Comparison of ENCODE assay signal across 11 cellular contexts in genomic region chr2:242098445-242099128, GRCh38.
A peak's percentile ranks its signal among the peaks of the same experiment; 100 is the strongest.
DNase-seq lines count a peak whose midpoint lies in the region; ATAC-seq, FAIRE-seq and TF ChIP-seq lines count a peak whose summit lies in the region.
"Had no signal": no experiment of that assay in that cellular context is flagged by ENCODE, and none has a peak within 500 bp of the region (broad histone marks: within the 10 kb centered on the region; RNA-seq: fewer than 3 reads in every experiment).

No MANE protein-coding gene starts in this region.

- H3K4me2 ChIP-seq in A549 (no peak overlapping the region), Loucy (ENCODE audit: low read depth, low read length, poor library complexity, severe bottlenecking) (peak overlapping the region; percentile 32)

- H3K27ac Mint-ChIP-seq in activated CD4-positive, alpha-beta T cell treated with anti-CD3 and anti-CD28 coated beads for 36 hours, result no peak overlapping the region

- POLR2A ChIA-PET in A549 (lab: Yijun Ruan, JAX), result no interaction called here
- POLR2A ChIA-PET in activated CD4-positive, alpha-beta T cell treated with anti-CD3 and anti-CD28 coated beads for 36 hours (lab: Charles Lee), result no interaction called here

- H3K36me3 ChIP-seq in Loucy (ENCODE audit: insufficient read depth, low read length), result no peaks in the 10 kb centered on the region

- intact Hi-C loops in activated CD4-positive, alpha-beta T cell treated with anti-CD3 and anti-CD28 coated beads for 36 hours (cut with DNase I, micrococcal nuclease), result no loop called here

- H3K27ac ChIP-seq in A549, result no peak overlapping the region
- H3K27ac ChIP-seq: SK-N-MC had no signal

- no peaks in the 10 kb centered on the region for H4K20me1 ChIP-seq in Loucy (ENCODE audit: insufficient read depth, low read length, poor library complexity, severe bottlenecking)

- H3K4me1 Mint-ChIP-seq in activated CD4-positive, alpha-beta T cell treated with anti-CD3 and anti-CD28 coated beads for 36 hours, result no peaks in the 10 kb centered on the region

- no peaks in the 10 kb centered on the region for H3K4me1 ChIP-seq in A549
- H3K4me1 ChIP-seq in Loucy (ENCODE audit: insufficient read depth, low read length, poor library complexity, severe bottlenecking), result peaks cover 8% of the 10 kb centered on the region

- DNase-seq in A549 (ENCODE audit: low read depth in 1 of 2, low spot score in 1 of 2) (no peak), choroid plexus epithelial cell (ENCODE audit: low read depth) (peak; percentile 7), D721Med (ENCODE audit: insufficient read length, low spot score) (no peak), NCI-H748 (lab: John Stamatoyannopoulos, UW; ENCODE audit: unreplicated experiment) (no peak)
- DNase-seq in activated CD4-positive, alpha-beta T cell treated with anti-CD3 and anti-CD28 coated beads for 36 hours, result no peak
- DNase-seq: foreskin melanocyte, NCI-H1436 had no signal

- no peaks in the 10 kb centered on the region for H3K9me2 ChIP-seq in Loucy (replicated peaks; ENCODE audit: low read depth, low read length)

- no peaks in the 10 kb centered on the region for H3K27me3 Mint-ChIP-seq in activated CD4-positive, alpha-beta T cell treated with anti-CD3 and anti-CD28 coated beads for 36 hours

- no peak overlapping the region for H3K4me3 Mint-ChIP-seq in activated CD4-positive, alpha-beta T cell treated with anti-CD3 and anti-CD28 coated beads for 36 hours

- no peak for ATAC-seq in A549
- ATAC-seq in GM21576 (IDR thresholded peaks at IDR 0.05; ENCODE audit: unreplicated experiment), result peak; percentile 59
- ATAC-seq in activated CD4-positive, alpha-beta T cell treated with anti-CD3 and anti-CD28 coated beads for 36 hours, result no peak
- ATAC-seq in GM21528 (IDR thresholded peaks at IDR 0.05; ENCODE audit: low FRiP score, unreplicated experiment), result no peak

- 77% methylated on average over 7 of the region's 7 CpGs for WGBS in A549 (ENCODE audit: missing lambda C conversion rate)

- no peaks in the 10 kb centered on the region for H3K9me3 ChIP-seq in A549
- no peaks in the 10 kb centered on the region for H3K9me3 ChIP-seq in Loucy (ENCODE audit: insufficient read depth, low read depth, low read length)

- H3K4me3 ChIP-seq in A549 (no peak overlapping the region), Loucy (ENCODE audit: low read length, poor library complexity, severe bottlenecking) (no peak overlapping the region), choroid plexus epithelial cell (ENCODE audit: low read depth, low read length) (no peak overlapping the region)
- H3K4me3 ChIP-seq: SK-N-MC had no signal

- CTCF ChIA-PET in A549 (lab: Yijun Ruan, JAX), result no interaction called here
- CTCF ChIA-PET in activated CD4-positive, alpha-beta T cell treated with anti-CD3 and anti-CD28 coated beads for 36 hours (lab: Charles Lee), result interaction anchor here (0.7 kb wide), 1 partner anchor 8 kb away, joined by 3 read pairs; no protein-coding TSS in a partner anchor

- TF ChIP-seq EP300 in A549 (IDR thresholded peaks at IDR 0.05), result no peak

- H3K9me3 Mint-ChIP-seq in activated CD4-positive, alpha-beta T cell treated with anti-CD3 and anti-CD28 coated beads for 36 hours (ENCODE audit: low read depth), result no peaks in the 10 kb centered on the region

- no peak overlapping the region for H2AFZ ChIP-seq in Loucy (ENCODE audit: low read length)

- H3K9ac ChIP-seq in Loucy (ENCODE audit: low read depth, low read length, poor library complexity, severe bottlenecking), result peak overlapping the region; percentile 36

- H3K27me3 ChIP-seq in Loucy (ENCODE audit: insufficient read depth, low read length, poor library complexity, severe bottlenecking), result no peaks in the 10 kb centered on the region

- peaks cover 14% of the 10 kb centered on the region for H3K36me3 Mint-ChIP-seq in activated CD4-positive, alpha-beta T cell treated with anti-CD3 and anti-CD28 coated beads for 36 hours (ENCODE audit: low read depth)

- H3F3A ChIP-seq in Loucy (ENCODE audit: low read depth), result no peaks in the 10 kb centered on the region

- no peak for TF ChIP-seq POLR2A in A549 (IDR thresholded peaks at IDR 0.05; ENCODE audit: low read length)

- TF ChIP-seq RAD21 in A549 (conservative IDR thresholded peaks at IDR 0.05 in 1 of 2, IDR thresholded peaks at IDR 0.05 in 1 of 2), result no peak

- no peak for FAIRE-seq in A549 (lab: Jason Lieb, UNC)
- FAIRE-seq in D721Med (lab: Jason Lieb, UNC), result no peak

- TF ChIP-seq CTCF in A549 (IDR thresholded peaks at IDR 0.05) (no peak), Loucy (conservative IDR thresholded peaks at IDR 0.05; ENCODE audit: low read length) (no peak), choroid plexus epithelial cell (conservative IDR thresholded peaks at IDR 0.05; ENCODE audit: low read depth, low read length) (no peak), D721Med (IDR thresholded peaks at IDR 0.05; ENCODE audit: insufficient read depth, missing control alignments) (no peak)

- no peaks in the 10 kb centered on the region for H3K79me2 ChIP-seq in Loucy (ENCODE audit: insufficient read depth, low read length)

TF ChIP-seq in A549, 52 proteins besides CTCF, POLR2A, EP300 and RAD21:
- no peak for TF ChIP-seq MAZ (IDR thresholded peaks at IDR 0.05; ENCODE audit: borderline replicate concordance, low read depth, low read length)
- TF ChIP-seq HOXA7 (CRISPR knock-in tag; IDR thresholded peaks at IDR 0.05), result no peak
- TF ChIP-seq HOXB5 (CRISPR knock-in tag; IDR thresholded peaks at IDR 0.05), result no peak
- no peak for TF ChIP-seq CBX2 (IDR thresholded peaks at IDR 0.05; ENCODE audit: borderline replicate concordance, low read depth)
- TF ChIP-seq NFE2L2 (conservative IDR thresholded peaks at IDR 0.05; ENCODE audit: low read length), result 0 out of 2 replicates have a peak, but pooled peaks have one; percentile 16
- TF ChIP-seq HDAC2 (IDR thresholded peaks at IDR 0.05), result no peak
- no peak for TF ChIP-seq POLR2AphosphoS2 (conservative IDR thresholded peaks at IDR 0.05; ENCODE audit: low read length)
